In genomic region chr6:27374824-27375612, GRCh38 we compare ENCODE assay signal across 8 cellular contexts. TPM values are rescaled to one million over a fixed set of nuclear protein-coding genes. Genes with fewer than 3 reads are reported as not detected.
DNase-seq lines count a peak whose midpoint lies in the region; ATAC-seq and TF ChIP-seq lines count a peak whose summit lies in the region.

No MANE protein-coding gene starts in this region.

- no TSS peak for BruUV-seq in IMR-90 (replicated peaks; lab: Mats Ljungman, UMichigan)

- no peak for TF ChIP-seq CTCF in GM10248 (IDR thresholded peaks at IDR 0.05; ENCODE audit: control extremely low read depth, extremely low read depth, low read depth, missing control alignments)
- no peak for TF ChIP-seq CTCF in IMR-90 (conservative IDR thresholded peaks at IDR 0.05; ENCODE audit: low read depth, low read length)
- TF ChIP-seq CTCF in astrocyte of the spinal cord (IDR thresholded peaks at IDR 0.05; ENCODE audit: low read depth, low read length): no peak
- TF ChIP-seq CTCF in prostate gland (IDR thresholded peaks at IDR 0.05): no peak
- TF ChIP-seq CTCF in upper lobe of right lung (IDR thresholded peaks at IDR 0.05): no peak

- H3K36me3 Mint-ChIP-seq in T-helper 2 cell treated with Interferon-gamma antibody and Interleukin-4, amounts not matched to agents 5 μg/mL and 100 μg/mL, for 36 hours (ENCODE audit: low read depth): no peaks in the 10 kb centered on the region

- H3K23ac ChIP-seq in IMR-90 (ENCODE audit: low read depth, low read length): no peak overlapping the region

- POLR2A ChIA-PET in GM10248 (lab: Yijun Ruan, JAX): no interaction called here
- POLR2A ChIA-PET in IMR-90 (lab: Charles Lee; ENCODE audit: unreplicated experiment): no interaction called here

- CTCF ChIA-PET in GM10248 (lab: Yijun Ruan, JAX) (interaction anchor here (0.9 kb wide), 1 partner anchor 18 kb away, joined by 3 read pairs; no protein-coding TSS in a partner anchor), IMR-90 (lab: Yijun Ruan, JAX) (no interaction called here)

- WGBS in IMR-90 (ENCODE audit: extremely low coverage in 2 of 2, insufficient read length in 1 of 2), 2 experiments: 1% methylated on average over 12 of the region's 31 CpGs; no CpG with 5 or more reads in 1 of the 2 experiments
- under 1% methylated on average over 31 of the region's 31 CpGs for WGBS in prostate gland

- ATAC-seq in IMR-90 (ENCODE audit: low read depth): peak; percentile 95
- peak; percentile 99 for ATAC-seq in upper lobe of right lung

- no peak overlapping the region for H3K27ac ChIP-seq in IMR-90 (ENCODE audit: insufficient read depth, low read length)
- peak overlapping the region; percentile 79 to 83 for H3K27ac ChIP-seq in prostate gland
- H3K27ac ChIP-seq in upper lobe of right lung: peak overlapping the region; percentile 83

- no peaks in the 10 kb centered on the region for H3K9me1 ChIP-seq in IMR-90 (ENCODE audit: insufficient read depth, low read length)

- H3K4me1 Mint-ChIP-seq in T-helper 2 cell treated with Interferon-gamma antibody and Interleukin-4, amounts not matched to agents 5 μg/mL and 100 μg/mL, for 36 hours (ENCODE audit: low read depth): peaks cover 14% of the 10 kb centered on the region

- H2AK5ac ChIP-seq in IMR-90 (ENCODE audit: low read depth, low read length): no peak overlapping the region

- H3K9me3 ChIP-seq in IMR-90 (ENCODE audit: control insufficient read depth, insufficient read depth, low read length) (no peaks in the 10 kb centered on the region), prostate gland (no peaks in the 10 kb centered on the region), upper lobe of right lung (no peaks in the 10 kb centered on the region)

- H3K9ac ChIP-seq in IMR-90 (ENCODE audit: low read depth, low read length): no peak overlapping the region

- H2BK20ac ChIP-seq in IMR-90 (ENCODE audit: low read depth, low read length): no peak overlapping the region

- in situ Hi-C loops in IMR-90 (cut with MboI; ENCODE audit: low sequenced_read_pairs) (no loop called here), astrocyte of the spinal cord (cut with HindIII; ENCODE audit: low sequenced_read_pairs) (no loop called here)

- H2BK120ac ChIP-seq in IMR-90 (ENCODE audit: low read depth, low read length): no peak overlapping the region

- peaks cover 10% of the 10 kb centered on the region for H3K27me3 Mint-ChIP-seq in T-helper 2 cell treated with Interferon-gamma antibody and Interleukin-4, amounts not matched to agents 5 μg/mL and 100 μg/mL, for 36 hours (ENCODE audit: low read depth)

- peak overlapping the region; percentile 81 for H3K4me2 ChIP-seq in IMR-90 (ENCODE audit: low read depth, low read length)

- intact Hi-C loops in IMR-90 (cut with micrococcal nuclease) (no loop called here), prostate gland (cut with DNase I) (no loop called here), upper lobe of right lung (cut with DNase I) (no loop called here)

- dilution Hi-C loops in IMR-90 (cut with HindIII; ENCODE audit: low sequenced_read_pairs, unreplicated experiment): no loop called here

- H4K8ac ChIP-seq in IMR-90 (ENCODE audit: low read depth in 2 of 2, low read length in 2 of 2): peak overlapping the region in 1 of 2 experiments; percentile 39; a peak in 2 of 4 replicates

- peak; percentile 79 for DNase-seq in GM10248 (ENCODE audit: extremely low spot score)
- DNase-seq in IMR-90: peak; percentile 8
- DNase-seq in T-helper 2 cell treated with Interferon-gamma antibody and Interleukin-4, amounts not matched to agents 5 μg/mL and 100 μg/mL, for 36 hours (ENCODE audit: low spot score): peak; percentile 49
- peak; percentile 33 for DNase-seq in astrocyte of the spinal cord (ENCODE audit: low read depth, low spot score)
- peak; percentile 24 for DNase-seq in hepatic stellate cell (ENCODE audit: low spot score)
- DNase-seq in prostate gland (ENCODE audit: low spot score): peak; percentile 83
- peak; percentile 91 for DNase-seq in upper lobe of right lung
- no peak for DNase-seq in mesenteric fat pad (ENCODE audit: low spot score)

- H2AFZ ChIP-seq in IMR-90 (replicated peaks; ENCODE audit: low read length, poor library complexity): peak overlapping the region; percentile 67

- peak overlapping the region; percentile 79 for H3K4me3 Mint-ChIP-seq in T-helper 2 cell treated with Interferon-gamma antibody and Interleukin-4, amounts not matched to agents 5 μg/mL and 100 μg/mL, for 36 hours

- H3K4me1 ChIP-seq in IMR-90 (ENCODE audit: control insufficient read depth, insufficient read depth, low read length) (no peaks in the 10 kb centered on the region), prostate gland (replicated peaks) (no peaks in the 10 kb centered on the region), upper lobe of right lung (no peaks in the 10 kb centered on the region)

- H3K14ac ChIP-seq in IMR-90 (replicated peaks; ENCODE audit: low read depth, low read length): no peak overlapping the region

- H3K27me3 ChIP-seq in IMR-90 (ENCODE audit: control insufficient read depth, insufficient read depth, low read length) (peaks cover 2% of the 10 kb centered on the region; the same call in 1 of the 2 replicates), prostate gland (replicated peaks; ENCODE audit: insufficient read depth) (no peaks in the 10 kb centered on the region), upper lobe of right lung (peaks cover 4% of the 10 kb centered on the region)

- no peak overlapping the region for H4K5ac ChIP-seq in IMR-90 (ENCODE audit: low read depth, low read length)

- no peak for TF ChIP-seq RAD21 in IMR-90 (IDR thresholded peaks at IDR 0.05; ENCODE audit: low read length)

- no peak overlapping the region for H4K91ac ChIP-seq in IMR-90 (ENCODE audit: insufficient read depth, low read depth, low read length)

- TF ChIP-seq POLR2A in IMR-90 (IDR thresholded peaks at IDR 0.05; ENCODE audit: low read depth, low read length): no peak
- peak; percentile 50 for TF ChIP-seq POLR2A in prostate gland (IDR thresholded peaks at IDR 0.05)

- no peaks in the 10 kb centered on the region for H3K79me1 ChIP-seq in IMR-90 (ENCODE audit: low read depth in 1 of 2, low read length in 2 of 2)

- peaks cover 15% of the 10 kb centered on the region for H3K9me3 Mint-ChIP-seq in T-helper 2 cell treated with Interferon-gamma antibody and Interleukin-4, amounts not matched to agents 5 μg/mL and 100 μg/mL, for 36 hours

- H3K18ac ChIP-seq in IMR-90 (ENCODE audit: low read depth, low read length): no peak overlapping the region

- no peak overlapping the region for H2BK5ac ChIP-seq in IMR-90 (ENCODE audit: low read depth, low read length, poor library complexity, severe bottlenecking)

- H3K36me3 ChIP-seq in IMR-90 (ENCODE audit: control insufficient read depth, insufficient read depth, low read length) (no peaks in the 10 kb centered on the region), prostate gland (no peaks in the 10 kb centered on the region), upper lobe of right lung (no peaks in the 10 kb centered on the region)

- no peak overlapping the region for H3K27ac Mint-ChIP-seq in T-helper 2 cell treated with Interferon-gamma antibody and Interleukin-4, amounts not matched to agents 5 μg/mL and 100 μg/mL, for 36 hours

- no peak overlapping the region for H2BK15ac ChIP-seq in IMR-90 (ENCODE audit: low read depth, low read length)

- no peak overlapping the region for H3K56ac ChIP-seq in IMR-90 (ENCODE audit: extremely low read depth, insufficient read depth, low read length)

- no peak overlapping the region for H3K4ac ChIP-seq in IMR-90 (ENCODE audit: low read depth, low read length)

- H3K4me3 ChIP-seq in IMR-90 (ENCODE audit: insufficient read depth, low read depth, low read length): peak overlapping the region; percentile 52
- H3K4me3 ChIP-seq in astrocyte of the spinal cord (ENCODE audit: low read depth, low read length): peak overlapping the region; percentile 47
- H3K4me3 ChIP-seq in prostate gland: peak overlapping the region; percentile 49 to 59
- peak overlapping the region; percentile 73 for H3K4me3 ChIP-seq in upper lobe of right lung

- H4K20me1 ChIP-seq in IMR-90 (ENCODE audit: insufficient read depth, low read length): no peaks in the 10 kb centered on the region

- H2AK9ac ChIP-seq in IMR-90 (replicated peaks; ENCODE audit: low read depth, low read length, poor library complexity): no peak overlapping the region

TF ChIP-seq in IMR-90, 13 proteins besides CTCF, POLR2A, EP300 and RAD21 (continues in another document):
- TF ChIP-seq MAFK (IDR thresholded peaks at IDR 0.05; ENCODE audit: low read depth, low read length): no peak
- no peak for TF ChIP-seq CEBPB (IDR thresholded peaks at IDR 0.05; ENCODE audit: low read depth, low read length)
- no peak for TF ChIP-seq SMC3 (IDR thresholded peaks at IDR 0.05; ENCODE audit: low read depth, low read length)
- TF ChIP-seq RCOR1 (IDR thresholded peaks at IDR 0.05; ENCODE audit: insufficient replicate concordance, low read length): no peak
- TF ChIP-seq MXI1 (IDR thresholded peaks at IDR 0.05; ENCODE audit: borderline replicate concordance, low read depth, low read length): no peak
- no peak for TF ChIP-seq ELK1 (IDR thresholded peaks at IDR 0.05; ENCODE audit: borderline replicate concordance, low read depth, low read length)
- no peak for TF ChIP-seq RFX5 (IDR thresholded peaks at IDR 0.05; ENCODE audit: low read depth, low read length)
- no peak for TF ChIP-seq NFE2L2 (IDR thresholded peaks at IDR 0.05; ENCODE audit: low read depth, low read length)
- no peak for TF ChIP-seq MAZ (IDR thresholded peaks at IDR 0.05; ENCODE audit: borderline replicate concordance, low read depth, low read length)

RNA-seq across cellular contexts. Expression of gene ZNF391, which starts 13.5 kb away (rescaled TPM):
- total RNA-seq in IMR-90 (2012; rRNA removed): 0.18 and 0.28 TPM in 2 replicates
- 0.20 and 0.22 TPM in 2 replicates for polyA plus RNA-seq in IMR-90 (2012; rRNA removed)
- polyA plus RNA-seq in IMR-90 (2012; cell fraction: cytosol; rRNA removed): 0.01 and 0.06 TPM in 2 replicates
- polyA plus RNA-seq in IMR-90 (2012; cell fraction: nucleus; rRNA removed; ENCODE audit: low replicate concordance): 0.03 and 0.16 TPM in 2 replicates
- total RNA-seq in prostate gland: 1 to 10 TPM; 5.6 to 6.7 TPM
- total RNA-seq in upper lobe of right lung: 2.1 TPM
- total RNA-seq in mesenteric fat pad: 3.5 TPM
